ENCODE assay signal across 1 cellular context in the genomic region with DNA sequence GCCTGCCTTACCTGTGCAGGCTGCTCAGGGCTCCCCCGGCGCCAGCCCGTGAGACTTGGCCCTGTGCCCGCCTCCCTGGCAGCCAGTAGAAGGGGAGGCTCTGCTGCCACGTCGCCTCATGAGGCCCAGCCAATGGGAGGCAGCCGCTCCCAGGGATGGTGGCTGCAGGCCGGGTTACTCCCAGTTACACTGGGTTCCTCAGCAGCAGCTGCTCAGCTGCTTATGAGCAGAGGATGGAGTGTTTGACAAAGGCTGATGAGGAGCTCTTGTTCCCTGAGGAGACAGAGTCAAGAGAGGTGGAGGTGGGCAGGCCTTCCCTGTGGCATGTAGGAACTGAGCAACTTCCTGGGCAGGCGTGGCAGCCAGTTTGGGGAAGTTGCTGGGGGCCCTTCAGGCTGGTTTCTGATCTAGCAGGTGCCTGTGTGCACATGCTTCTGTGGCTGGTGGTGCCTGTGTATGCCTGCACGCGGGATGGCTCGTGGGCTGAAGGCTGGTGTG.
TF ChIP-seq lines count a peak whose summit lies in the region.

No MANE protein-coding gene starts in this region.

TF ChIP-seq in IMR-90, 13 proteins besides CTCF, POLR2A, EP300 and RAD21:
- TF ChIP-seq RFX5 (IDR thresholded peaks at IDR 0.05; ENCODE audit: low read depth, low read length): no peak
